14 cellular contexts compared by ENCODE assay signal in genomic region chr6:163461696-163462095, GRCh38. TPM values are rescaled to one million over a fixed set of nuclear protein-coding genes. Genes with fewer than 3 reads are reported as not detected.
DNase-seq lines count a peak whose midpoint lies in the region; ATAC-seq and TF ChIP-seq lines count a peak whose summit lies in the region.
"Had no signal": no experiment of that assay in that cellular context is flagged by ENCODE, and none has a peak within 500 bp of the region (broad histone marks: within the 10 kb centered on the region; RNA-seq: fewer than 3 reads in every experiment).

No MANE protein-coding gene starts in this region.

- in situ Hi-C loops in IMR-90 (cut with MboI; ENCODE audit: low sequenced_read_pairs), result no loop called here

- H3K27ac ChIP-seq in IMR-90 (ENCODE audit: insufficient read depth, low read length) (no peak overlapping the region), osteoblast (ENCODE audit: low read depth, low read length) (peak overlapping the region; percentile 78)

- H4K20me1 ChIP-seq in IMR-90 (ENCODE audit: insufficient read depth, low read length) (peaks cover 53% of the 10 kb centered on the region), osteoblast (ENCODE audit: insufficient read depth, low read length) (peaks cover 20% of the 10 kb centered on the region)

- H3K18ac ChIP-seq in IMR-90 (ENCODE audit: low read depth, low read length), result peak overlapping the region; percentile 48; the same call in 1 of the 2 replicates

- H4K5ac ChIP-seq in IMR-90 (ENCODE audit: low read depth, low read length), result 0 out of 2 replicates have a peak overlapping the region, but pooled peaks have one; percentile 59

- no peak for ATAC-seq in IMR-90 (ENCODE audit: low read depth)
- ATAC-seq in HG03025 (IDR thresholded peaks at IDR 0.05; ENCODE audit: low FRiP score, unreplicated experiment), result no peak
- ATAC-seq in HG02973 (IDR thresholded peaks at IDR 0.05; ENCODE audit: unreplicated experiment), result no peak
- ATAC-seq: upper lobe of right lung had no signal

- H3K56ac ChIP-seq in IMR-90 (ENCODE audit: extremely low read depth, insufficient read depth, low read length), result no peak overlapping the region

- DNase-seq in activated T-cell treated with anti-CD3 and anti-CD28 coated beads, Interleukin-2, amount 50 U/mL, for 24 hours, result no peak
- DNase-seq in activated T-cell treated with anti-CD3 and anti-CD28 coated beads for 4 hours, result no peak
- no peak for DNase-seq in IMR-90
- DNase-seq in osteoblast (ENCODE audit: insufficient read length, low spot score, missing footprints), result no peak
- DNase-seq in RPMI8226, result no peak
- DNase-seq: DMS 273 treated with DMSO at 0.1 percent for 48 hours, KG1, NCI-H1436 treated with DMSO at 0.1 percent for 48 hours, NCI-H524, posterior cingulate gyrus, upper lobe of right lung had no signal

- POLR2A ChIA-PET in IMR-90 (lab: Charles Lee; ENCODE audit: unreplicated experiment), result no interaction called here

- no peak overlapping the region for H2AK5ac ChIP-seq in IMR-90 (ENCODE audit: low read depth, low read length)

- H2BK15ac ChIP-seq in IMR-90 (ENCODE audit: low read depth, low read length), result no peak overlapping the region

- intact Hi-C loops in IMR-90 (cut with micrococcal nuclease), result no loop called here

- no peak overlapping the region for H2AK9ac ChIP-seq in IMR-90 (replicated peaks; ENCODE audit: low read depth, low read length, poor library complexity)

- no peak overlapping the region for H2AFZ ChIP-seq in IMR-90 (replicated peaks; ENCODE audit: low read length, poor library complexity)
- H2AFZ ChIP-seq in osteoblast (ENCODE audit: low read length), result no peak overlapping the region

- TF ChIP-seq CTCF in IMR-90 (conservative IDR thresholded peaks at IDR 0.05; ENCODE audit: low read depth, low read length) (no peak), brain (conservative IDR thresholded peaks at IDR 0.05) (no peak), osteoblast (IDR thresholded peaks at IDR 0.05; ENCODE audit: extremely low read depth, low read depth, low read length) (no peak)

- TF ChIP-seq POLR2A in IMR-90 (IDR thresholded peaks at IDR 0.05; ENCODE audit: low read depth, low read length), result no peak

- dilution Hi-C loops in IMR-90 (cut with HindIII; ENCODE audit: low sequenced_read_pairs, unreplicated experiment), result no loop called here

- no peaks in the 10 kb centered on the region for H3K27me3 Mint-ChIP-seq in activated T-cell treated with anti-CD3 and anti-CD28 coated beads, Interleukin-2, amount 50 U/mL, for 24 hours
- no peaks in the 10 kb centered on the region for H3K27me3 Mint-ChIP-seq in brain

- CTCF ChIA-PET in IMR-90 (lab: Yijun Ruan, JAX), result no interaction called here

- peaks cover 92% of the 10 kb centered on the region for H3K79me2 ChIP-seq in osteoblast (ENCODE audit: insufficient read depth, low read length)

- TF ChIP-seq RAD21 in IMR-90 (IDR thresholded peaks at IDR 0.05; ENCODE audit: low read length), result no peak

- BruUV-seq in IMR-90 (replicated peaks; lab: Mats Ljungman, UMichigan), result no TSS peak

- H3K79me1 ChIP-seq in IMR-90 (ENCODE audit: low read depth in 1 of 2, low read length in 2 of 2), result peaks cover 22 to 45% of the 10 kb centered on the region in 2 experiments

- H3K27me3 ChIP-seq in IMR-90 (ENCODE audit: control insufficient read depth, insufficient read depth, low read length), result no peaks in the 10 kb centered on the region
- no peaks in the 10 kb centered on the region for H3K27me3 ChIP-seq in osteoblast (ENCODE audit: insufficient read depth, low read length)
- H3K27me3 ChIP-seq: upper lobe of right lung had no signal

- peaks cover 66% of the 10 kb centered on the region for H3K36me3 Mint-ChIP-seq in activated T-cell treated with anti-CD3 and anti-CD28 coated beads, Interleukin-2, amount 50 U/mL, for 24 hours (ENCODE audit: low read depth)
- peaks cover 98% of the 10 kb centered on the region for H3K36me3 Mint-ChIP-seq in brain

- peak overlapping the region; percentile 23 for H3K4me3 Mint-ChIP-seq in activated T-cell treated with anti-CD3 and anti-CD28 coated beads, Interleukin-2, amount 50 U/mL, for 24 hours
- peak overlapping the region in 2 of 5 experiments; percentile 40 to 76 for H3K4me3 Mint-ChIP-seq in brain

- peak overlapping the region; percentile 47 for H3K4me2 ChIP-seq in IMR-90 (ENCODE audit: low read depth, low read length)
- no peak overlapping the region for H3K4me2 ChIP-seq in osteoblast (ENCODE audit: insufficient read depth, low read length)

- no peak overlapping the region for H2BK20ac ChIP-seq in IMR-90 (ENCODE audit: low read depth, low read length)

- H3K9me3 Mint-ChIP-seq in activated T-cell treated with anti-CD3 and anti-CD28 coated beads, Interleukin-2, amount 50 U/mL, for 24 hours, result no peaks in the 10 kb centered on the region
- peaks cover 3 to 43% (median 18%) of the 10 kb centered on the region in 5 experiments for H3K9me3 Mint-ChIP-seq in brain

- WGBS in IMR-90 (ENCODE audit: extremely low coverage in 2 of 2, insufficient read length in 1 of 2), 2 experiments, result no CpG with 5 or more reads among the region's 3 CpGs

- H3K36me3 ChIP-seq in IMR-90 (ENCODE audit: control insufficient read depth, insufficient read depth, low read length) (peaks cover under 1% of the 10 kb centered on the region; the same call in 1 of the 2 replicates), osteoblast (ENCODE audit: insufficient read depth, low read length) (no peaks in the 10 kb centered on the region)
- H3K36me3 ChIP-seq: upper lobe of right lung had no signal

- H3K4me3 ChIP-seq in IMR-90 (ENCODE audit: insufficient read depth, low read depth, low read length) (no peak overlapping the region), osteoblast (ENCODE audit: insufficient read depth, low read length) (no peak overlapping the region)

- H2BK120ac ChIP-seq in IMR-90 (ENCODE audit: low read depth, low read length), result no peak overlapping the region

- no peak overlapping the region for H4K8ac ChIP-seq in IMR-90 (ENCODE audit: low read depth in 2 of 2, low read length in 2 of 2)

- H3K4ac ChIP-seq in IMR-90 (ENCODE audit: low read depth, low read length), result no peak overlapping the region

- peaks cover 10% of the 10 kb centered on the region for H3K9me1 ChIP-seq in IMR-90 (ENCODE audit: insufficient read depth, low read length)

- no peak overlapping the region for H2BK5ac ChIP-seq in IMR-90 (ENCODE audit: low read depth, low read length, poor library complexity, severe bottlenecking)

- no peak overlapping the region for H4K91ac ChIP-seq in IMR-90 (ENCODE audit: insufficient read depth, low read depth, low read length)

- H3K9ac ChIP-seq in IMR-90 (ENCODE audit: low read depth, low read length), result no peak overlapping the region

- H3K4me1 ChIP-seq in IMR-90 (ENCODE audit: control insufficient read depth, insufficient read depth, low read length) (peaks cover 14% of the 10 kb centered on the region), osteoblast (ENCODE audit: insufficient read depth, low read length) (peaks cover 34% of the 10 kb centered on the region)

- peak overlapping the region; percentile 66 for H3K27ac Mint-ChIP-seq in activated T-cell treated with anti-CD3 and anti-CD28 coated beads, Interleukin-2, amount 50 U/mL, for 24 hours
- peak overlapping the region in 4 of 5 experiments; percentile 41 to 90 (median 74) for H3K27ac Mint-ChIP-seq in brain

- H3K9me3 ChIP-seq in IMR-90 (ENCODE audit: control insufficient read depth, insufficient read depth, low read length), result no peaks in the 10 kb centered on the region
- no peaks in the 10 kb centered on the region for H3K9me3 ChIP-seq in osteoblast (ENCODE audit: low read depth, low read length)
- H3K9me3 ChIP-seq: upper lobe of right lung had no signal

- H3K14ac ChIP-seq in IMR-90 (replicated peaks; ENCODE audit: low read depth, low read length), result no peak overlapping the region

- H3K23ac ChIP-seq in IMR-90 (ENCODE audit: low read depth, low read length), result no peak overlapping the region

- H3K4me1 Mint-ChIP-seq in activated T-cell treated with anti-CD3 and anti-CD28 coated beads, Interleukin-2, amount 50 U/mL, for 24 hours (ENCODE audit: low read depth), result peaks cover 66% of the 10 kb centered on the region
- peaks cover 95% of the 10 kb centered on the region for H3K4me1 Mint-ChIP-seq in brain

TF ChIP-seq in IMR-90, 13 proteins besides CTCF, POLR2A, EP300 and RAD21:
- TF ChIP-seq MAZ (IDR thresholded peaks at IDR 0.05; ENCODE audit: borderline replicate concordance, low read depth, low read length), result no peak
TF ChIP-seq in IMR-90: peak in this region for 0.

RNA-seq across cellular contexts. Expression of gene QKI, which starts 47.2 kb away (rescaled TPM):
- 171 and 232 TPM in 2 replicates for total RNA-seq in IMR-90 (2012; rRNA removed)
- polyA plus RNA-seq in IMR-90 (2012; rRNA removed), result 106 and 112 TPM in 2 replicates
- 54.2 and 59.7 TPM in 2 replicates for polyA plus RNA-seq in IMR-90 (2012; cell fraction: cytosol; rRNA removed)
- polyA plus RNA-seq in IMR-90 (2012; cell fraction: nucleus; rRNA removed; ENCODE audit: low replicate concordance), result 57.1 and 121 TPM in 2 replicates
- 70.0 TPM for polyA plus RNA-seq in brain (ENCODE audit: insufficient read depth, low read depth, low replicate concordance)
- 205 and 212 TPM in 2 replicates for total RNA-seq in osteoblast
